8 cellular contexts compared by ENCODE assay signal in the genomic region with DNA sequence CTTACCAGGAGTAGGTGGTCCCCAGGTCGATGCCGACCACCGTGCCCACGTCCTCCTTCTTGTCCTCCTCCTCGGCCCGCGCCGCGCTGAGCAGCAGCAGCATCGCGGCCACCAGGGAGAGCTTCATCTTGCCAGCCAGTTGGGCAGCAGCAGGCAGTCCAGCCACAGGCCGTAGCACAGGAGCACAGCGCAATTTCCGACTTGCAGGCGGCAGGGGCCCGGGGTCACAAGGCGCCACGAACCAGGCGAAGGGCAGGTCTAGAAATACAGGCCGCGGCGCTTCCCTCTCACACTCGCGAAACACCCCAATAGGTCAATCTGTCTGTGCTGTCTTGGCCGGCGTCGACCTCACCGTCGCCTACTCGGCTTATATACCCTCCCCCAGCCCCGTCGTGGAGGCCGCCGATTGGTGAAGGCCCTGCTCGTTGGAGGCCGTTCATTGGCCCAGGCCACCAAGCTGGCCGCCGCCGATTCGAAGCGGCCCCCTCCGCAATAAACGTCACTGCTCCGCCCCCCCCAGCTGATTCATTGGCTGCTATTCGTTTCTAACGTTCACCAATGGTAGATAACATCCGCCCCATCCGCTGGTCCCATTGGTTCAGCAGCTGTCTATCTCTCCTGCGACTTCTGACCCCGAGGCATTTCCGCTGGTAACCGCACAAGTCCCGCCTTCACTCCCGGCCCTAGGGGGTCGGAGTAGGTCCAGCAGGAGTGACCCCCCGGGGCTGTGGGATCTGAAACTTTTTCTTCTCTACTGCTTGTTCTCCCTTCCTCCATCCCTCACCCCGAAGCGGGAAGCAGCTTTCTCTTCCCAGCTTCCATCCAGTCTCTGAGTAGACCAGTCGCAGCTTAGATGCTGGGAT. TPM values are rescaled to one million over a fixed set of nuclear protein-coding genes. Genes with fewer than 3 reads are reported as not detected.
A peak's percentile ranks its signal among the peaks of the same experiment; 100 is the strongest.
DNase-seq lines count a peak whose midpoint lies in the region; ATAC-seq and TF ChIP-seq lines count a peak whose summit lies in the region.

A gene (minus strand): TSS at position 344 of the 863 bp plus-strand sequence. CDS start 217 bp downstream, at position 127.

- peak; percentile 91 for ATAC-seq in GM21529 (IDR thresholded peaks at IDR 0.05; ENCODE audit: unreplicated experiment)

- H3K4me1 ChIP-seq in mononuclear cell (ENCODE audit: insufficient read depth, low read length), result peaks cover 58% of the 10 kb centered on the region

- H3K36me3 Mint-ChIP-seq in IgD-negative memory B cell, result peaks cover 10% of the 10 kb centered on the region

- no peaks in the 10 kb centered on the region for H3K9me3 Mint-ChIP-seq in IgD-negative memory B cell

- H3K4me3 ChIP-seq in epithelial cell of esophagus (ENCODE audit: low read length) (peak within 1 kb of the TSS; percentile 95), mononuclear cell (ENCODE audit: low read length) (peak within 1 kb of the TSS; percentile 89)

- H3K4me1 Mint-ChIP-seq in IgD-negative memory B cell, result peaks cover 30 to 38% (median 36%) of the 10 kb centered on the region in 3 donors

- H3K27me3 ChIP-seq in mononuclear cell (ENCODE audit: insufficient read depth, low read length), result no peaks in the 10 kb centered on the region

- peak; percentile 24 for TF ChIP-seq CTCF in epithelial cell of esophagus (IDR thresholded peaks at IDR 0.05; ENCODE audit: insufficient read depth, low read depth, low read length, missing control alignments)

- peak; percentile 99 for DNase-seq in DMS153 (lab: John Stamatoyannopoulos, UW)
- DNase-seq in OCI-M2 (lab: John Stamatoyannopoulos, UW; ENCODE audit: unreplicated experiment), result peak; percentile 86
- DNase-seq in activated T-cell treated with anti-CD3 and anti-CD28 coated beads for 4 hours, result peak; percentile 99
- peak; percentile 100 for DNase-seq in epithelial cell of esophagus (ENCODE audit: low read depth)
- DNase-seq in stimulated activated CD8-positive, alpha-beta memory T cell treated with anti-CD3 and anti-CD28 coated beads, Interleukin-4, amount 100 ng/mL, for 1 hour (ENCODE audit: low read depth in 2 of 2, low spot score in 1 of 2), result peak; percentile 99

- no peaks in the 10 kb centered on the region for H3K27me3 Mint-ChIP-seq in IgD-negative memory B cell

- H3K9me3 ChIP-seq in mononuclear cell (ENCODE audit: low read depth, low read length), result no peaks in the 10 kb centered on the region

- peak within 1 kb of the TSS; percentile 92 to 100 (median 97) for H3K4me3 Mint-ChIP-seq in IgD-negative memory B cell

- peak within 1 kb of the TSS; percentile 98 to 100 (median 99) for H3K27ac Mint-ChIP-seq in IgD-negative memory B cell

RNA-seq across cellular contexts. Expression of the gene that starts here (rescaled TPM):
- polyA plus RNA-seq in IgD-negative memory B cell, result 147 TPM
- total RNA-seq in mononuclear cell, result 79.7 TPM

Comparison
In these comparisons a context has a peak if more than half of its experiments do, and no peak if none do; other contexts are left out.
1. Peak in every context shown above with its lines: DNase-seq, ATAC-seq and H3K4me3 ChIP-seq.